In the genomic region with DNA sequence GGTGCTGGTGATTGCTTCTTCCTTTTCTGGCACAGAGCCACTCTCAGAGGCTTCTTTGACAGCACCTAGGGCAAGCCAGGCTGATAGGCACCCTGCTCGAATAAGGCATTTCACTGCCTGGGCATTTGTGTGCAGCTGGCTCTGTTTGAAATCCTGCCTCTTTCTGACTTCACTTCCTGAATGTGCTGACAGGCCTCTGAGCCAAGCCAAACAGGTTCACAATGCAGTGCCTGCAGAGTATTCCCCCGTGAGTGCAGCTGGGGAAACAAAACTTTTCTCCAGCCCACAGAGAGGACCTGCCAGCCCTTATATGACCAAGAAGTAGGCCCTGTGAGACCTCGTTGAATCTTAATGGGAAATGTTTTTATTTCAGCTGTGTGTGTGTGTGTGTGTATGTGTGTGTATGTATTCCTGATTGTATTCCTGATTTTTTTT, we compare ENCODE assay signal across 1 cellular context.
TF ChIP-seq lines count a peak whose summit lies in the region.

No MANE protein-coding gene starts in this region.

TF ChIP-seq in HepG2, 621 proteins besides CTCF, POLR2A, EP300 and RAD21 (continued from another document):
- TF ChIP-seq, protein P1, sequence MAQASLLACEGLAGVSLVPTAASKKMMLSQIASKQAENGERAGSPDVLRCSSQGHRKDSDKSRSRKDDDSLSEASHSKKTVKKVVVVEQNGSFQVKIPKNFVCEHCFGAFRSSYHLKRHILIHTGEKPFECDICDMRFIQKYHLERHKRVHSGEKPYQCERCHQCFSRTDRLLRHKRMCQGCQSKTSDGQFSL (CRISPR knock-in tag; IDR thresholded peaks at IDR 0.05), result no peak
- TF ChIP-seq, protein P2, sequence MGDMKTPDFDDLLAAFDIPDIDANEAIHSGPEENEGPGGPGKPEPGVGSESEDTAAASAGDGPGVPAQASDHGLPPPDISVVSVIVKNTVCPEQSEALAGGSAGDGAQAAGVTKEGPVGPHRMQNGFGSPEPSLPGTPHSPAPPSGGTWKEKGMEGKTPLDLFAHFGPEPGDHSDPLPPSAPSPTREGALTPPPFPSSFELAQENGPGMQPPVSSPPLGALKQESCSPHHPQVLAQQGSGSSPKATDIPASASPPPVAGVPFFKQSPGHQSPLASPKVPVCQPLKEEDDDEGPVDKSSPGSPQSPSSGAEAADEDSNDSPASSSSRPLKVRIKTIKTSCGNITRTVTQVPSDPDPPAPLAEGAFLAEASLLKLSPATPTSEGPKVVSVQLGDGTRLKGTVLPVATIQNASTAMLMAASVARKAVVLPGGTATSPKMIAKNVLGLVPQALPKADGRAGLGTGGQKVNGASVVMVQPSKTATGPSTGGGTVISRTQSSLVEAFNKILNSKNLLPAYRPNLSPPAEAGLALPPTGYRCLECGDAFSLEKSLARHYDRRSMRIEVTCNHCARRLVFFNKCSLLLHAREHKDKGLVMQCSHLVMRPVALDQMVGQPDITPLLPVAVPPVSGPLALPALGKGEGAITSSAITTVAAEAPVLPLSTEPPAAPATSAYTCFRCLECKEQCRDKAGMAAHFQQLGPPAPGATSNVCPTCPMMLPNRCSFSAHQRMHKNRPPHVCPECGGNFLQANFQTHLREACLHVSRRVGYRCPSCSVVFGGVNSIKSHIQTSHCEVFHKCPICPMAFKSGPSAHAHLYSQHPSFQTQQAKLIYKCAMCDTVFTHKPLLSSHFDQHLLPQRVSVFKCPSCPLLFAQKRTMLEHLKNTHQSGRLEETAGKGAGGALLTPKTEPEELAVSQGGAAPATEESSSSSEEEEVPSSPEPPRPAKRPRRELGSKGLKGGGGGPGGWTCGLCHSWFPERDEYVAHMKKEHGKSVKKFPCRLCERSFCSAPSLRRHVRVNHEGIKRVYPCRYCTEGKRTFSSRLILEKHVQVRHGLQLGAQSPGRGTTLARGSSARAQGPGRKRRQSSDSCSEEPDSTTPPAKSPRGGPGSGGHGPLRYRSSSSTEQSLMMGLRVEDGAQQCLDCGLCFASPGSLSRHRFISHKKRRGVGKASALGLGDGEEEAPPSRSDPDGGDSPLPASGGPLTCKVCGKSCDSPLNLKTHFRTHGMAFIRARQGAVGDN (CRISPR knock-in tag; IDR thresholded peaks at IDR 0.05), result peak; percentile 43
- TF ChIP-seq MIXL1 (CRISPR knock-in tag; IDR thresholded peaks at IDR 0.05), result no peak
- no peak for TF ChIP-seq SMARCC2 (IDR thresholded peaks at IDR 0.05)
TF ChIP-seq in HepG2: peak in this region for 10.
